ENCODE assay signal across 8 cellular contexts in genomic region chr19:47106819-47107200, GRCh38. TPM values are rescaled to one million over a fixed set of nuclear protein-coding genes. Genes with fewer than 3 reads are reported as not detected.
A peak's percentile ranks its signal among the peaks of the same experiment; 100 is the strongest.
DNase-seq lines count a peak whose midpoint lies in the region; ATAC-seq, FAIRE-seq and TF ChIP-seq lines count a peak whose summit lies in the region.

No MANE protein-coding gene starts in this region.

- no peak overlapping the region for H3K56ac ChIP-seq in IMR-90 (ENCODE audit: extremely low read depth, insufficient read depth, low read length)

- H3K4me1 ChIP-seq in IMR-90 (ENCODE audit: control insufficient read depth, insufficient read depth, low read length) (peaks cover 25% of the 10 kb centered on the region), kidney (ENCODE audit: control insufficient read depth in 1 of 2, insufficient read depth in 1 of 2, low read depth in 1 of 2, low read length in 2 of 2) (peaks cover 25 to 29% of the 10 kb centered on the region in 2 donors)

- no peak overlapping the region for H2BK120ac ChIP-seq in IMR-90 (ENCODE audit: low read depth, low read length)

- 40% methylated on average over 1 of the region's 2 CpGs; no CpG with 5 or more reads in 1 of the 2 experiments for WGBS in IMR-90 (ENCODE audit: extremely low coverage in 2 of 2, insufficient read length in 1 of 2), 2 experiments

- H3K23ac ChIP-seq in IMR-90 (ENCODE audit: low read depth, low read length): peak overlapping the region; percentile 59

- DNase-seq in IMR-90: peak; percentile 66
- peak; percentile 59 for DNase-seq in amniotic epithelial cell (ENCODE audit: low read depth)
- peak; percentile 87 for DNase-seq in stromal cell of bone marrow (ENCODE audit: low read depth)
- DNase-seq in kidney: no peak

- ATAC-seq in IMR-90 (ENCODE audit: low read depth): peak; percentile 38
- no peak for ATAC-seq in GM19328 (IDR thresholded peaks at IDR 0.05; ENCODE audit: unreplicated experiment)
- no peak for ATAC-seq in HG03439 (IDR thresholded peaks at IDR 0.05; ENCODE audit: unreplicated experiment)
- ATAC-seq in HG03460 (IDR thresholded peaks at IDR 0.05; ENCODE audit: unreplicated experiment): no peak

- H3K27ac ChIP-seq in IMR-90 (ENCODE audit: insufficient read depth, low read length) (peak overlapping the region; percentile 43; the same call in 1 of the 2 replicates), layer of hippocampus (ENCODE audit: low read depth, low read length) (peak overlapping the region; percentile 69), kidney (ENCODE audit: low read depth in 2 of 2, low read length in 2 of 2) (no peak overlapping the region)

- H3K4me3 ChIP-seq in IMR-90 (ENCODE audit: insufficient read depth, low read depth, low read length) (no peak overlapping the region), kidney (ENCODE audit: low read length in 2 of 2) (no peak overlapping the region)

- no peak for TF ChIP-seq POLR2A in IMR-90 (IDR thresholded peaks at IDR 0.05; ENCODE audit: low read depth, low read length)

- no peak for TF ChIP-seq RAD21 in IMR-90 (IDR thresholded peaks at IDR 0.05; ENCODE audit: low read length)

- peaks cover 20 to 87% of the 10 kb centered on the region in 2 experiments for H3K79me1 ChIP-seq in IMR-90 (ENCODE audit: low read depth in 1 of 2, low read length in 2 of 2)

- H2BK20ac ChIP-seq in IMR-90 (ENCODE audit: low read depth, low read length): no peak overlapping the region

- no peak overlapping the region for H2AFZ ChIP-seq in IMR-90 (replicated peaks; ENCODE audit: low read length, poor library complexity)

- H3K4ac ChIP-seq in IMR-90 (ENCODE audit: low read depth, low read length): peak overlapping the region; percentile 24

- H3K9me3 ChIP-seq in IMR-90 (ENCODE audit: control insufficient read depth, insufficient read depth, low read length) (no peaks in the 10 kb centered on the region), kidney (ENCODE audit: control insufficient read depth in 1 of 2, low read length in 2 of 2) (no peaks in the 10 kb centered on the region)

- H3K9me1 ChIP-seq in IMR-90 (ENCODE audit: insufficient read depth, low read length): peaks cover 19% of the 10 kb centered on the region

- peak overlapping the region in 1 of 2 experiments; percentile 14; a peak in 2 of 4 replicates for H4K8ac ChIP-seq in IMR-90 (ENCODE audit: low read depth in 2 of 2, low read length in 2 of 2)

- POLR2A ChIA-PET in IMR-90 (lab: Charles Lee; ENCODE audit: unreplicated experiment): no interaction called here

- H3K36me3 ChIP-seq in IMR-90 (ENCODE audit: control insufficient read depth, insufficient read depth, low read length): peaks cover 2% of the 10 kb centered on the region
- H3K36me3 ChIP-seq in kidney (ENCODE audit: control insufficient read depth in 1 of 2, insufficient read depth in 2 of 2, low read length in 2 of 2): no peaks in the 10 kb centered on the region

- CTCF ChIA-PET in IMR-90 (lab: Yijun Ruan, JAX): interaction anchor here (1.1 kb wide), 1 partner anchor 137 kb away, joined by 3 read pairs; no protein-coding TSS in a partner anchor

- H3K14ac ChIP-seq in IMR-90 (replicated peaks; ENCODE audit: low read depth, low read length): peak overlapping the region; percentile 1

- H2BK5ac ChIP-seq in IMR-90 (ENCODE audit: low read depth, low read length, poor library complexity, severe bottlenecking): peak overlapping the region; percentile 71

- in situ Hi-C loops in IMR-90 (cut with MboI; ENCODE audit: low sequenced_read_pairs): no loop called here

- peak overlapping the region; percentile 21; the same call in 1 of the 2 replicates for H4K5ac ChIP-seq in IMR-90 (ENCODE audit: low read depth, low read length)

- H4K91ac ChIP-seq in IMR-90 (ENCODE audit: insufficient read depth, low read depth, low read length): no peak overlapping the region

- dilution Hi-C loops in IMR-90 (cut with HindIII; ENCODE audit: low sequenced_read_pairs, unreplicated experiment): no loop called here

- no peak overlapping the region for H3K9ac ChIP-seq in IMR-90 (ENCODE audit: low read depth, low read length)
- H3K9ac ChIP-seq in kidney (ENCODE audit: low read length in 2 of 2): peak overlapping the region in 1 of 2 donors; percentile 4

- peak overlapping the region; percentile 78 for H3K4me2 ChIP-seq in IMR-90 (ENCODE audit: low read depth, low read length)

- no peak overlapping the region for H2AK9ac ChIP-seq in IMR-90 (replicated peaks; ENCODE audit: low read depth, low read length, poor library complexity)

- no peak for TF ChIP-seq CTCF in IMR-90 (conservative IDR thresholded peaks at IDR 0.05; ENCODE audit: low read depth, low read length)
- no peak for TF ChIP-seq CTCF in kidney (IDR thresholded peaks at IDR 0.05; ENCODE audit: borderline replicate concordance, extremely low read depth, insufficient read depth)

- no TSS peak for BruUV-seq in IMR-90 (replicated peaks; lab: Mats Ljungman, UMichigan)

- no peaks in the 10 kb centered on the region for H3K27me3 ChIP-seq in IMR-90 (ENCODE audit: control insufficient read depth, insufficient read depth, low read length)
- no peaks in the 10 kb centered on the region for H3K27me3 ChIP-seq in layer of hippocampus (ENCODE audit: control insufficient read depth, insufficient read depth, low read length)

- no peak for FAIRE-seq in kidney (lab: Jason Lieb, UNC)

- H3K18ac ChIP-seq in IMR-90 (ENCODE audit: low read depth, low read length): no peak overlapping the region; the same call in 1 of the 2 replicates

- H2AK5ac ChIP-seq in IMR-90 (ENCODE audit: low read depth, low read length): no peak overlapping the region

- intact Hi-C loops in IMR-90 (cut with micrococcal nuclease): no loop called here
- intact Hi-C loops in kidney (cut with DNase I): no loop called here

- no peak overlapping the region for H2BK15ac ChIP-seq in IMR-90 (ENCODE audit: low read depth, low read length)

- peaks cover 47% of the 10 kb centered on the region for H4K20me1 ChIP-seq in IMR-90 (ENCODE audit: insufficient read depth, low read length)

TF ChIP-seq in IMR-90, 13 proteins besides CTCF, POLR2A, EP300 and RAD21:
- TF ChIP-seq FOS (IDR thresholded peaks at IDR 0.05; ENCODE audit: low read depth, low read length) (no peak), CEBPB (IDR thresholded peaks at IDR 0.05; ENCODE audit: low read depth, low read length) (peak; percentile 46), MAFK (IDR thresholded peaks at IDR 0.05; ENCODE audit: low read depth, low read length) (peak; percentile 54)

RNA-seq across cellular contexts. Expression of gene ZC3H4, which starts 6.8 kb away (rescaled TPM):
- 3.9 and 5.3 TPM in 2 replicates for total RNA-seq in IMR-90 (2012; rRNA removed)
- polyA plus RNA-seq in IMR-90 (2012; rRNA removed): 8.9 and 9.3 TPM in 2 replicates
- 5.1 and 5.9 TPM in 2 replicates for polyA plus RNA-seq in IMR-90 (2012; cell fraction: cytosol; rRNA removed)
- 8.7 and 14.9 TPM in 2 replicates for polyA plus RNA-seq in IMR-90 (2012; cell fraction: nucleus; rRNA removed; ENCODE audit: low replicate concordance)
- 55.2 TPM for total RNA-seq in kidney
- 5.7 TPM for polyA plus RNA-seq in kidney (ENCODE audit: insufficient read depth, low read depth, low replicate concordance)

RNA-seq across cellular contexts. Expression of gene SAE1, which starts 23.8 kb away (rescaled TPM):
- total RNA-seq in IMR-90 (2012; rRNA removed) (184 and 192 TPM in 2 replicates), kidney (49.4 TPM)
- polyA plus RNA-seq in IMR-90 (2012; rRNA removed) (137 and 165 TPM in 2 replicates), kidney (ENCODE audit: insufficient read depth, low read depth, low replicate concordance) (39.5 TPM)
- 96.8 and 106 TPM in 2 replicates for polyA plus RNA-seq in IMR-90 (2012; cell fraction: cytosol; rRNA removed)
- 45.0 and 63.3 TPM in 2 replicates for polyA plus RNA-seq in IMR-90 (2012; cell fraction: nucleus; rRNA removed; ENCODE audit: low replicate concordance)

RNA-seq across cellular contexts. Expression of gene TMEM160, which starts 58.4 kb away (rescaled TPM):
- total RNA-seq in IMR-90 (2012; rRNA removed) (9.2 and 10.6 TPM in 2 replicates), kidney (34.1 TPM)
- polyA plus RNA-seq in IMR-90 (2012; rRNA removed) (25.7 and 48.9 TPM in 2 replicates), kidney (ENCODE audit: insufficient read depth, low read depth, low replicate concordance) (57.9 TPM)
- polyA plus RNA-seq in IMR-90 (2012; cell fraction: cytosol; rRNA removed): 61.5 and 62.1 TPM in 2 replicates
- 7.7 and 30.6 TPM in 2 replicates for polyA plus RNA-seq in IMR-90 (2012; cell fraction: nucleus; rRNA removed; ENCODE audit: low replicate concordance)

Comparison
In these comparisons a context has a peak if more than half of its experiments do, and no peak if none do; other contexts are left out.
1. H3K27ac ChIP-seq: peak in IMR-90 (single experiment) and layer of hippocampus (single experiment); none in kidney (0 of 2).